1 cellular context compared by ENCODE assay signal in the genomic region with DNA sequence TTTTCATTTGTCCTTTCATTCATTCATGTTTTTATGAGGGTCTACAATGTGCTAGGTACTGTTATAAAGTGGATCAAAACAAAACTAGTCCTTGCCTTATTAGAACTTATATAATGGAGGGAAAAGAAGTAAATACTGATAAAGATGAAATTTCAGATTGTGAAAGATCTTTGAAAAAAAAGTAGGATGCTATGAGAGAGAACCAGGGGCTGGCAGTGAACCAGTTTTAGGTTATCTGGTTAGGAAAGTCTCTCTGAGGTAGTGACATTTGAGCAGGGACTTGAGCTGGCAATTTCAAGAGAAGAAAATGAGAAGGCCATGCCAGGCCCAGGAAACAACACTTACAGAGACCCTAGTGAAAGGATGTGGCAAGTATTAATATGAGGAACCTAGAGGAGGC.
TF ChIP-seq lines count a peak whose summit lies in the region.

No MANE protein-coding gene starts in this region.

TF ChIP-seq in SK-N-SH, 30 proteins besides CTCF, POLR2A, EP300 and RAD21 (continued from another document):
- TF ChIP-seq, protein P1, sequence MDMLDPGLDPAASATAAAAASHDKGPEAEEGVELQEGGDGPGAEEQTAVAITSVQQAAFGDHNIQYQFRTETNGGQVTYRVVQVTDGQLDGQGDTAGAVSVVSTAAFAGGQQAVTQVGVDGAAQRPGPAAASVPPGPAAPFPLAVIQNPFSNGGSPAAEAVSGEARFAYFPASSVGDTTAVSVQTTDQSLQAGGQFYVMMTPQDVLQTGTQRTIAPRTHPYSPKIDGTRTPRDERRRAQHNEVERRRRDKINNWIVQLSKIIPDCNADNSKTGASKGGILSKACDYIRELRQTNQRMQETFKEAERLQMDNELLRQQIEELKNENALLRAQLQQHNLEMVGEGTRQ (IDR thresholded peaks at IDR 0.05; ENCODE audit: borderline replicate concordance, low read depth, low read length) = no peak
- no peak for TF ChIP-seq TAF1 (IDR thresholded peaks at IDR 0.05; ENCODE audit: borderline replicate concordance, low read depth, low read length)
- TF ChIP-seq, protein P2, sequence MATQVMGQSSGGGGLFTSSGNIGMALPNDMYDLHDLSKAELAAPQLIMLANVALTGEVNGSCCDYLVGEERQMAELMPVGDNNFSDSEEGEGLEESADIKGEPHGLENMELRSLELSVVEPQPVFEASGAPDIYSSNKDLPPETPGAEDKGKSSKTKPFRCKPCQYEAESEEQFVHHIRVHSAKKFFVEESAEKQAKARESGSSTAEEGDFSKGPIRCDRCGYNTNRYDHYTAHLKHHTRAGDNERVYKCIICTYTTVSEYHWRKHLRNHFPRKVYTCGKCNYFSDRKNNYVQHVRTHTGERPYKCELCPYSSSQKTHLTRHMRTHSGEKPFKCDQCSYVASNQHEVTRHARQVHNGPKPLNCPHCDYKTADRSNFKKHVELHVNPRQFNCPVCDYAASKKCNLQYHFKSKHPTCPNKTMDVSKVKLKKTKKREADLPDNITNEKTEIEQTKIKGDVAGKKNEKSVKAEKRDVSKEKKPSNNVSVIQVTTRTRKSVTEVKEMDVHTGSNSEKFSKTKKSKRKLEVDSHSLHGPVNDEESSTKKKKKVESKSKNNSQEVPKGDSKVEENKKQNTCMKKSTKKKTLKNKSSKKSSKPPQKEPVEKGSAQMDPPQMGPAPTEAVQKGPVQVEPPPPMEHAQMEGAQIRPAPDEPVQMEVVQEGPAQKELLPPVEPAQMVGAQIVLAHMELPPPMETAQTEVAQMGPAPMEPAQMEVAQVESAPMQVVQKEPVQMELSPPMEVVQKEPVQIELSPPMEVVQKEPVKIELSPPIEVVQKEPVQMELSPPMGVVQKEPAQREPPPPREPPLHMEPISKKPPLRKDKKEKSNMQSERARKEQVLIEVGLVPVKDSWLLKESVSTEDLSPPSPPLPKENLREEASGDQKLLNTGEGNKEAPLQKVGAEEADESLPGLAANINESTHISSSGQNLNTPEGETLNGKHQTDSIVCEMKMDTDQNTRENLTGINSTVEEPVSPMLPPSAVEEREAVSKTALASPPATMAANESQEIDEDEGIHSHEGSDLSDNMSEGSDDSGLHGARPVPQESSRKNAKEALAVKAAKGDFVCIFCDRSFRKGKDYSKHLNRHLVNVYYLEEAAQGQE (IDR thresholded peaks at IDR 0.05; ENCODE audit: low read depth, low read length) = no peak
- no peak for TF ChIP-seq NFIC (IDR thresholded peaks at IDR 0.05; ENCODE audit: borderline replicate concordance)
- TF ChIP-seq, protein P3, sequence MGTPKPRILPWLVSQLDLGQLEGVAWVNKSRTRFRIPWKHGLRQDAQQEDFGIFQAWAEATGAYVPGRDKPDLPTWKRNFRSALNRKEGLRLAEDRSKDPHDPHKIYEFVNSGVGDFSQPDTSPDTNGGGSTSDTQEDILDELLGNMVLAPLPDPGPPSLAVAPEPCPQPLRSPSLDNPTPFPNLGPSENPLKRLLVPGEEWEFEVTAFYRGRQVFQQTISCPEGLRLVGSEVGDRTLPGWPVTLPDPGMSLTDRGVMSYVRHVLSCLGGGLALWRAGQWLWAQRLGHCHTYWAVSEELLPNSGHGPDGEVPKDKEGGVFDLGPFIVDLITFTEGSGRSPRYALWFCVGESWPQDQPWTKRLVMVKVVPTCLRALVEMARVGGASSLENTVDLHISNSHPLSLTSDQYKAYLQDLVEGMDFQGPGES (IDR thresholded peaks at IDR 0.05; ENCODE audit: low read depth, low read length) = no peak
- TF ChIP-seq, protein P4, sequence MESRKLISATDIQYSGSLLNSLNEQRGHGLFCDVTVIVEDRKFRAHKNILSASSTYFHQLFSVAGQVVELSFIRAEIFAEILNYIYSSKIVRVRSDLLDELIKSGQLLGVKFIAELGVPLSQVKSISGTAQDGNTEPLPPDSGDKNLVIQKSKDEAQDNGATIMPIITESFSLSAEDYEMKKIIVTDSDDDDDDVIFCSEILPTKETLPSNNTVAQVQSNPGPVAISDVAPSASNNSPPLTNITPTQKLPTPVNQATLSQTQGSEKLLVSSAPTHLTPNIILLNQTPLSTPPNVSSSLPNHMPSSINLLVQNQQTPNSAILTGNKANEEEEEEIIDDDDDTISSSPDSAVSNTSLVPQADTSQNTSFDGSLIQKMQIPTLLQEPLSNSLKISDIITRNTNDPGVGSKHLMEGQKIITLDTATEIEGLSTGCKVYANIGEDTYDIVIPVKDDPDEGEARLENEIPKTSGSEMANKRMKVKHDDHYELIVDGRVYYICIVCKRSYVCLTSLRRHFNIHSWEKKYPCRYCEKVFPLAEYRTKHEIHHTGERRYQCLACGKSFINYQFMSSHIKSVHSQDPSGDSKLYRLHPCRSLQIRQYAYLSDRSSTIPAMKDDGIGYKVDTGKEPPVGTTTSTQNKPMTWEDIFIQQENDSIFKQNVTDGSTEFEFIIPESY (IDR thresholded peaks at IDR 0.05; ENCODE audit: borderline replicate concordance, low read depth) = no peak
